1 cellular context compared by ENCODE assay signal in genomic region chr4:1050486-1051213, GRCh38.
TF ChIP-seq lines count a peak whose summit lies in the region.

No MANE protein-coding gene starts in this region.

TF ChIP-seq in IMR-90, 13 proteins besides CTCF, POLR2A, EP300 and RAD21:
- TF ChIP-seq CHD1 (IDR thresholded peaks at IDR 0.05; ENCODE audit: low read depth, low read length): no peak
- no peak for TF ChIP-seq CEBPB (IDR thresholded peaks at IDR 0.05; ENCODE audit: low read depth, low read length)
- TF ChIP-seq USF2 (IDR thresholded peaks at IDR 0.05; ENCODE audit: low read depth, low read length): no peak
- TF ChIP-seq BHLHE40 (IDR thresholded peaks at IDR 0.05; ENCODE audit: low read depth, low read length): no peak
- no peak for TF ChIP-seq NFE2L2 (IDR thresholded peaks at IDR 0.05; ENCODE audit: low read depth, low read length)
- no peak for TF ChIP-seq ELK1 (IDR thresholded peaks at IDR 0.05; ENCODE audit: borderline replicate concordance, low read depth, low read length)
- no peak for TF ChIP-seq RCOR1 (IDR thresholded peaks at IDR 0.05; ENCODE audit: insufficient replicate concordance, low read length)
- no peak for TF ChIP-seq FOS (IDR thresholded peaks at IDR 0.05; ENCODE audit: low read depth, low read length)
- no peak for TF ChIP-seq RFX5 (IDR thresholded peaks at IDR 0.05; ENCODE audit: low read depth, low read length)
- TF ChIP-seq MAZ (IDR thresholded peaks at IDR 0.05; ENCODE audit: borderline replicate concordance, low read depth, low read length): no peak
- no peak for TF ChIP-seq MXI1 (IDR thresholded peaks at IDR 0.05; ENCODE audit: borderline replicate concordance, low read depth, low read length)
- TF ChIP-seq MAFK (IDR thresholded peaks at IDR 0.05; ENCODE audit: low read depth, low read length): no peak
- no peak for TF ChIP-seq SMC3 (IDR thresholded peaks at IDR 0.05; ENCODE audit: low read depth, low read length)
